In genomic region chr14:103401223-103402214, GRCh38 we compare ENCODE assay signal across 8 cellular contexts. TPM values are rescaled to one million over a fixed set of nuclear protein-coding genes. Genes with fewer than 3 reads are reported as not detected.
DNase-seq lines count a peak whose midpoint lies in the region; ATAC-seq and TF ChIP-seq lines count a peak whose summit lies in the region.

No MANE protein-coding gene starts in this region.

- no peaks in the 10 kb centered on the region for H3K9me3 Mint-ChIP-seq in nephron

- H3K36me3 Mint-ChIP-seq in nephron (ENCODE audit: low read depth), result peaks cover 4% of the 10 kb centered on the region

- ATAC-seq in HG03442 (IDR thresholded peaks at IDR 0.05; ENCODE audit: unreplicated experiment), result no peak
- ATAC-seq in HG02642 (IDR thresholded peaks at IDR 0.05; ENCODE audit: poor library complexity, unreplicated experiment), result no peak
- no peak for ATAC-seq in GM18519 (IDR thresholded peaks at IDR 0.05; ENCODE audit: low FRiP score, unreplicated experiment)

- H3K4me1 ChIP-seq in PC-9 (replicated peaks; ENCODE audit: insufficient read depth), result peaks cover 59% of the 10 kb centered on the region

- H3K4me2 ChIP-seq in PC-9, result peak overlapping the region; percentile 27

- H3K9me3 ChIP-seq in PC-9 (ENCODE audit: insufficient read depth, low read depth), result no peaks in the 10 kb centered on the region

- H3K27ac Mint-ChIP-seq in nephron, result peak overlapping the region; percentile 2 to 74 (median 12)

- peaks cover 63% of the 10 kb centered on the region for H3F3A ChIP-seq in PC-9 (ENCODE audit: insufficient read depth, low read depth)

- CTCF ChIA-PET in PC-9 (lab: Charles Lee), result interaction anchor here (0.6 kb wide), 1 partner anchor 529 kb away, joined by 3 read pairs; no protein-coding TSS in a partner anchor

- H2AFZ ChIP-seq in PC-9, result no peak overlapping the region

- H3K27ac ChIP-seq in PC-9, result peak overlapping the region; percentile 63
- H3K27ac ChIP-seq in dorsolateral prefrontal cortex, result peak overlapping the region in 40 of 59 donors; percentile 1 to 67 (median 34)

- no TSS peak for BruUV-seq in PC-9 (replicated peaks; lab: Mats Ljungman, UMichigan)

- H3K9me2 ChIP-seq in PC-9 (ENCODE audit: insufficient read depth), result no peaks in the 10 kb centered on the region

- H4K20me1 ChIP-seq in PC-9 (ENCODE audit: insufficient read depth), result peaks cover 79% of the 10 kb centered on the region

- H3K36me3 ChIP-seq in PC-9 (ENCODE audit: low read depth), result peaks cover 12% of the 10 kb centered on the region; the same call in 1 of the 2 replicates

- H3K4me3 Mint-ChIP-seq in nephron, result no peak overlapping the region

- TF ChIP-seq CTCF in PC-9 (conservative IDR thresholded peaks at IDR 0.05) (no peak), dorsolateral prefrontal cortex (IDR thresholded peaks at IDR 0.05 in 54 of 56, conservative IDR thresholded peaks at IDR 0.05 in 2 of 56; ENCODE audit: low read depth in 1 of 56, partially characterized antibody in 56 of 56) (no peak), nephron (IDR thresholded peaks at IDR 0.05; ENCODE audit: unreplicated experiment in 3 of 3) (no peak)

- peak; percentile 89 for DNase-seq in EL
- DNase-seq in PC-9, result peak in 1 of 2 experiments; percentile 22
- DNase-seq in dorsolateral prefrontal cortex, result no peak
- DNase-seq in NCI-H69 (lab: John Stamatoyannopoulos, UW), result no peak

- POLR2A ChIA-PET in PC-9 (lab: Charles Lee; ENCODE audit: unreplicated experiment), result interaction anchor here (0.6 kb wide), 2 partner anchors 196 to 246 kb away, joined by 4 to 6 read pairs; no protein-coding TSS in a partner anchor

- H3K79me2 ChIP-seq in PC-9 (ENCODE audit: low read depth), result peaks cover 98% of the 10 kb centered on the region

- peaks cover 58% of the 10 kb centered on the region for H3K4me1 Mint-ChIP-seq in nephron

- no peak overlapping the region for H3K4me3 ChIP-seq in PC-9
- H3K4me3 ChIP-seq in dorsolateral prefrontal cortex, result no peak overlapping the region

- no peaks in the 10 kb centered on the region for H3K27me3 ChIP-seq in PC-9 (ENCODE audit: insufficient read depth, low read depth)
- no peaks in the 10 kb centered on the region for H3K27me3 ChIP-seq in dorsolateral prefrontal cortex

- intact Hi-C loops in PC-9 (cut with micrococcal nuclease; ENCODE audit: unreplicated experiment), result no loop called here
- intact Hi-C loops in dorsolateral prefrontal cortex (cut with DNase I), result no loop called here

- no peaks in the 10 kb centered on the region for H3K27me3 Mint-ChIP-seq in nephron (ENCODE audit: low read depth)

RNA-seq across cellular contexts. Expression of gene MARK3, which starts 16.3 kb away (rescaled TPM):
- 189 and 191 TPM in 2 replicates for total RNA-seq in PC-9 (2021)
- 100 to 1,000 TPM; 106 to 189 (median 135) TPM for total RNA-seq in dorsolateral prefrontal cortex
